In genomic region chr13:51785592-51786424, GRCh38 we compare ENCODE assay signal across 1 cellular context.
TF ChIP-seq lines count a peak whose summit lies in the region.

No MANE protein-coding gene starts in this region.

TF ChIP-seq in K562, 482 proteins besides CTCF, POLR2A, EP300 and RAD21 (continued from another document):
- TF ChIP-seq ZBTB40 (IDR thresholded peaks at IDR 0.05) = no peak
- TF ChIP-seq ZBTB40 (CRISPR knock-in tag; IDR thresholded peaks at IDR 0.05) = no peak
- TF ChIP-seq KDM1A (IDR thresholded peaks at IDR 0.05) = peak; percentile 91 to 93
- TF ChIP-seq GABPA (tag; conservative IDR thresholded peaks at IDR 0.05; ENCODE audit: low read depth) = no peak
- TF ChIP-seq, protein P1, sequence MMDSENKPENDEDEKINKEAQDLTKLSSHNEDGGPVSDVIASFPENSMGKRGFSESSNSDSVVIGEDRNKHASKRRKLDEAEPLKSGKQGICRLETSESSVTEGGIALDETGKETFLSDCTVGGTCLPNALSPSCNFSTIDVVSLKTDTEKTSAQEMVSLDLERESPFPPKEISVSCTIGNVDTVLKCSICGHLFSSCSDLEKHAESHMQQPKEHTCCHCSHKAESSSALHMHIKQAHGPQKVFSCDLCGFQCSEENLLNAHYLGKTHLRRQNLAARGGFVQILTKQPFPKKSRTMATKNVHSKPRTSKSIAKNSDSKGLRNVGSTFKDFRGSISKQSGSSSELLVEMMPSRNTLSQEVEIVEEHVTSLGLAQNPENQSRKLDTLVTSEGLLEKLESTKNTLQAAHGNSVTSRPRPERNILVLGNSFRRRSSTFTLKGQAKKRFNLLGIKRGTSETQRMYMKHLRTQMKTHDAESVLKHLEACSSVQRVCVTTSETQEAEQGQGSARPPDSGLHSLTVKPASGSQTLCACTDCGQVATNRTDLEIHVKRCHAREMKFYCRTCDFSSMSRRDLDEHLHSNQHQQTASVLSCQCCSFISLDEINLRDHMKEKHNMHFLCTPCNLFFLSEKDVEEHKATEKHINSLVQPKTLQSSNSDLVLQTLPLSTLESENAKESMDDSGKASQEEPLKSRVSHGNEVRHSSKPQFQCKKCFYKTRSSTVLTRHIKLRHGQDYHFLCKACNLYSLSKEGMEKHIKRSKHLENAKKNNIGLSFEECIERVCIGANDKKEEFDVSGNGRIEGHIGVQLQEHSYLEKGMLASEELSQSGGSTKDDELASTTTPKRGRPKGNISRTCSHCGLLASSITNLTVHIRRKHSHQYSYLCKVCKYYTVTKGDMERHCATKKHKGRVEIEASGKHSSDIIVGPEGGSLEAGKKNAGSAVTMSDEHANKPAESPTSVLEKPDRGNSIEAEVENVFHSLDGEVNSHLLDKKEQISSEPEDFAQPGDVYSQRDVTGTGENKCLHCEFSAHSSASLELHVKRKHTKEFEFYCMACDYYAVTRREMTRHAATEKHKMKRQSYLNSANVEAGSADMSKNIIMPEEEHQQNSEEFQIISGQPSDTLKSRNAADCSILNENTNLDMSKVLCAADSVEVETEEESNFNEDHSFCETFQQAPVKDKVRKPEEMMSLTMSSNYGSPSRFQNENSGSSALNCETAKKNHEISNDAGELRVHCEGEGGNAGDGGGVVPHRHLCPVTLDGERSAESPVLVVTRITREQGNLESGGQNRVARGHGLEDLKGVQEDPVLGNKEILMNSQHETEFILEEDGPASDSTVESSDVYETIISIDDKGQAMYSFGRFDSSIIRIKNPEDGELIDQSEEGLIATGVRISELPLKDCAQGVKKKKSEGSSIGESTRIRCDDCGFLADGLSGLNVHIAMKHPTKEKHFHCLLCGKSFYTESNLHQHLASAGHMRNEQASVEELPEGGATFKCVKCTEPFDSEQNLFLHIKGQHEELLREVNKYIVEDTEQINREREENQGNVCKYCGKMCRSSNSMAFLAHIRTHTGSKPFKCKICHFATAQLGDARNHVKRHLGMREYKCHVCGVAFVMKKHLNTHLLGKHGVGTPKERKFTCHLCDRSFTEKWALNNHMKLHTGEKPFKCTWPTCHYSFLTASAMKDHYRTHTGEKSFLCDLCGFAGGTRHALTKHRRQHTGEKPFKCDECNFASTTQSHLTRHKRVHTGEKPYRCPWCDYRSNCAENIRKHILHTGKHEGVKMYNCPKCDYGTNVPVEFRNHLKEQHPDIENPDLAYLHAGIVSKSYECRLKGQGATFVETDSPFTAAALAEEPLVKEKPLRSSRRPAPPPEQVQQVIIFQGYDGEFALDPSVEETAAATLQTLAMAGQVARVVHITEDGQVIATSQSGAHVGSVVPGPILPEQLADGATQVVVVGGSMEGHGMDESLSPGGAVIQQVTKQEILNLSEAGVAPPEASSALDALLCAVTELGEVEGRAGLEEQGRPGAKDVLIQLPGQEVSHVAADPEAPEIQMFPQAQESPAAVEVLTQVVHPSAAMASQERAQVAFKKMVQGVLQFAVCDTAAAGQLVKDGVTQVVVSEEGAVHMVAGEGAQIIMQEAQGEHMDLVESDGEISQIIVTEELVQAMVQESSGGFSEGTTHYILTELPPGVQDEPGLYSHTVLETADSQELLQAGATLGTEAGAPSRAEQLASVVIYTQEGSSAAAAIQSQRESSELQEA (IDR thresholded peaks at IDR 0.05; ENCODE audit: low read depth) = no peak
- TF ChIP-seq SRSF7 (optimal IDR thresholded peaks at IDR 0.05; ENCODE audit: low read depth, low read length) = no peak
- TF ChIP-seq ZNF146 (CRISPR knock-in tag; IDR thresholded peaks at IDR 0.05; ENCODE audit: unreplicated experiment) = no peak
- no peak for TF ChIP-seq KDM5B (IDR thresholded peaks at IDR 0.05; ENCODE audit: insufficient replicate concordance, low read depth, low read length)
